Comparison of ENCODE assay signal across 26 cellular contexts in the genomic region with DNA sequence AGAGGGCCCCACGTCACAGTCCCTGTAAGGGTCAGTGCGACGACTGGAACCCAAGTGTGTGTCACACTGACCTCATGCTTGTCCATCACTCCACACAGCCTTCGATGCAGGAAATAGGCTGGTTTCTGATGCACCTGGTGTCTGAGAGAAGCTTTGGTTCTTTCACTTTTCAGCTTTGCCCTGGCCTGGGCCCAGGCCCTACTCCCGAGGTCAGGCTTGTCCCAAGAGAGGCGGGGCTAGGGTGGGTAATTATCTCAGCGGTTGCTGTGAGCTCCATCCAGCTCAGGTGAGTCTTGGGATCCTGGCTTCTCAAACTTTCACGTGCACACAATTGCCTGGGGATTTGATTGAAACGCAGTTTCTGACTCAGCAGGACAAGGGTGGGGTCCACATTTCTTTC. TPM values are rescaled to one million over a fixed set of nuclear protein-coding genes. Genes with fewer than 3 reads are reported as not detected.
"Had no signal": no experiment of that assay in that cellular context is flagged by ENCODE, and none has a peak within 500 bp of the region (broad histone marks: within the 10 kb centered on the region; RNA-seq: fewer than 3 reads in every experiment).

No MANE protein-coding gene starts in this region.

- H3K36me3 ChIP-seq: breast epithelium, SJCRH30 had no signal

- H3K4me2 ChIP-seq: SK-N-SH had no signal

- DNase-seq: activated CD4-positive, alpha-beta memory T cell treated with anti-CD3 and anti-CD28 coated beads, Interleukin-2, amount 10 ng/mL, durations not matched to agents 7 days and 5 days; activated CD4-positive, alpha-beta T cell treated with anti-CD3 and anti-CD28 coated beads for 36 hours; activated CD4-positive, alpha-beta T cell treated with anti-CD3 and anti-CD28 coated beads, Interleukin-2, amount 50 U/mL, for 1 hour; activated naive CD4-positive, alpha-beta T cell treated with anti-CD3 and anti-CD28 coated beads, Interleukin-2, amount 50 U/mL, for 16 hours; activated T-cell treated with anti-CD3 and anti-CD28 coated beads for 4 hours; activated T-cell treated with anti-CD3 and anti-CD28 coated beads, Interleukin-2, amount 50 U/mL, for 72 hours; aorta; caudate nucleus; Kasumi-1; KBM-7; NCI-H1048; NCI-H1930; NCI-H2171; NCI-H345; NCI-H510A treated with DMSO at 0.1 percent for 48 hours; Right ventricle myocardium superior; SJCRH30; SK-N-SH; T-helper 1 cell had no signal

- H3K27me3 ChIP-seq: breast epithelium, SJCRH30 had no signal

- H3K9ac ChIP-seq: SK-N-SH had no signal

- H3K4me1 ChIP-seq: breast epithelium, SJCRH30 had no signal

- H3K9me3 ChIP-seq: breast epithelium, SJCRH30, SK-N-SH had no signal

- H3K27ac ChIP-seq: breast epithelium, RWPE1, SJCRH30, VCaP had no signal

- H3K4me3 ChIP-seq: breast epithelium, SJCRH30 had no signal

RNA-seq across cellular contexts. Expression of a gene that starts 19.6 kb away (rescaled TPM):
- total RNA-seq: activated CD4-positive, alpha-beta memory T cell treated with anti-CD3 and anti-CD28 coated beads, Interleukin-2, amount 10 ng/mL, durations not matched to agents 7 days and 5 days; activated CD4-positive, alpha-beta T cell treated with anti-CD3 and anti-CD28 coated beads for 36 hours; activated CD8-positive, alpha-beta memory T cell treated with anti-CD3 and anti-CD28 coated beads for 36 hours; activated T-cell treated with anti-CD3 and anti-CD28 coated beads, Interleukin-2, amount 50 U/mL, for 72 hours; activated T-helper 2 cell treated with anti-CD3 and anti-CD28 coated beads, Interferon-gamma antibody, Interleukin-2, Interleukin-4, amounts not matched to agents 10 μg/mL and 5 μg/mL and 100 μg/mL, durations not matched to agents 14 hours and 24 hours and 36 hours; aorta; breast epithelium; OCI-LY7; Right ventricle myocardium superior; T-helper 2 cell treated with Interferon-gamma antibody and Interleukin-4, amounts not matched to agents 100 ng/mL and 5 ng/mL, for 36 hours had no signal
- polyA plus RNA-seq: aorta had no signal

RNA-seq across cellular contexts. Expression of a gene that starts 39.8 kb away (rescaled TPM):
- total RNA-seq: activated CD4-positive, alpha-beta memory T cell treated with anti-CD3 and anti-CD28 coated beads, Interleukin-2, amount 10 ng/mL, durations not matched to agents 7 days and 5 days; activated CD4-positive, alpha-beta T cell treated with anti-CD3 and anti-CD28 coated beads for 36 hours; activated CD8-positive, alpha-beta memory T cell treated with anti-CD3 and anti-CD28 coated beads for 36 hours; activated T-cell treated with anti-CD3 and anti-CD28 coated beads, Interleukin-2, amount 50 U/mL, for 72 hours; activated T-helper 2 cell treated with anti-CD3 and anti-CD28 coated beads, Interferon-gamma antibody, Interleukin-2, Interleukin-4, amounts not matched to agents 10 μg/mL and 5 μg/mL and 100 μg/mL, durations not matched to agents 14 hours and 24 hours and 36 hours; aorta; OCI-LY7; SJCRH30; T-helper 2 cell treated with Interferon-gamma antibody and Interleukin-4, amounts not matched to agents 100 ng/mL and 5 ng/mL, for 36 hours had no signal
- polyA plus RNA-seq: aorta had no signal
